1 cellular context compared by ENCODE assay signal in genomic region chr21:19913995-19914394, GRCh38.
TF ChIP-seq lines count a peak whose summit lies in the region.

No MANE protein-coding gene starts in this region.

TF ChIP-seq in GM23338, 12 proteins besides CTCF, POLR2A, EP300 and RAD21 (continued from another document):
- TF ChIP-seq ZNF462 (CRISPR knock-in tag; IDR thresholded peaks at IDR 0.05) = no peak
